In the genomic region with DNA sequence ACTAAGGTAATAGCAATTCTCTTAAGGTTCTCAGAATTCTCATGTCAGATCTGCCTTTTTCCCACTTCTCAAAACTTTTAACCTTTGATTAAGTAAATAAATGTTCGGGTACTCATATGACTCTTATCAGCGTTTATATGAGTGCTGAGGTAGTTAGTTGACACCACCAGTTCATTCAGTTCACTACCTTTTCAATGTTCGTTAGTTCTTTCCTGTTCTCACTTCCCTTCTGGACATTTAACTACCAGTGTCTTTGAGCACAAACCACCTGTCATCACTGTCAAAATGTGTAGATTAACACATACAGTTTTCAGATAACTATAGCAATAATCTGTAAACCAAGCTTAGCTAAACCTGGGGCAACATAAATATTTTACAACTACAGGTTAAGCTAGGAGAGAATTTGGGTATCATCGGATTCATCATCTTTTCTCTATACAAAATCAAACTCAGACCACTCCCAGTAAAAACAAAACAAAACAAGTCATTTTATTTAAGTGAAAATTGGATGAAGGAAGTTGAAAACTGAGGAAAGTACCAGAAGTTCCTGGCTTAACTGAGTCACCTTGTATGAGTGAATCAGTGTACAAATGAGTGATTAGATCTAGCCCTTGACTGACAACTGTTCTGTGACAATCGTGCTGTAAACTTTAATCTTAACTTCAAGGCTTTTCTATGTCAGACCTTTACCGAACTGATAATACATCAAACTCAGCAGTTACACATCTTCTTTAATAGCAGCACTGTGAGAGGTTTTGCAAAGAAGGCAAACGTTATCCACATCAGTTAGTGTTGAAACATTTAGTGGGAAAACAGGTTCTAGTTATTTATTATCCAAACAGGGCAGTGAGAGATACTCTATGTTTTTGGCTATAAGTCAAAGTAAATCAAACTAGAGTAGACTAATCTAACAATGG, we compare ENCODE assay signal across 11 cellular contexts. TPM values are rescaled to one million over a fixed set of nuclear protein-coding genes. Genes with fewer than 3 reads are reported as not detected.
DNase-seq lines count a peak whose midpoint lies in the region; ATAC-seq and TF ChIP-seq lines count a peak whose summit lies in the region.
"Had no signal": no experiment of that assay in that cellular context is flagged by ENCODE, and none has a peak within 500 bp of the region (broad histone marks: within the 10 kb centered on the region; RNA-seq: fewer than 3 reads in every experiment).

No MANE protein-coding gene starts in this region.

- ATAC-seq in GM18520 (IDR thresholded peaks at IDR 0.05; ENCODE audit: unreplicated experiment) (peak; percentile 78), GM21619 (IDR thresholded peaks at IDR 0.05; ENCODE audit: unreplicated experiment) (peak; percentile 89), HG03469 (IDR thresholded peaks at IDR 0.05; ENCODE audit: unreplicated experiment) (peak; percentile 92), right lobe of liver (peak; percentile 84 to 96 (median 88))

- intact Hi-C loops in right lobe of liver (cut with DNase I) (no loop called here), left ventricle myocardium inferior (cut with micrococcal nuclease) (no loop called here)

- 15% methylated on average over 7 of the region's 7 CpGs for WGBS in right lobe of liver (ENCODE audit: insufficient coverage, low coverage, low lambda C conversion rate, missing lambda C conversion rate)

- H3K4me1 ChIP-seq in right lobe of liver (peaks cover 0 to 31% (median 3%) of the 10 kb centered on the region in 4 donors), left ventricle myocardium inferior (peaks cover 12% of the 10 kb centered on the region)

- no peaks in the 10 kb centered on the region for H3K27me3 ChIP-seq in right lobe of liver
- no peaks in the 10 kb centered on the region for H3K27me3 ChIP-seq in left ventricle myocardium inferior (ENCODE audit: low read depth)

- H3K27ac ChIP-seq in right lobe of liver (peak overlapping the region; percentile 74 to 78 (median 77)), left ventricle myocardium inferior (replicated peaks) (no peak overlapping the region)
- H3K27ac ChIP-seq: thoracic aorta had no signal

- H3K36me3 ChIP-seq in right lobe of liver (no peaks in the 10 kb centered on the region), left ventricle myocardium inferior (no peaks in the 10 kb centered on the region)
- H3K36me3 ChIP-seq: thoracic aorta had no signal

- no peak overlapping the region for H3K4me3 ChIP-seq in right lobe of liver
- H3K4me3 ChIP-seq in left ventricle myocardium inferior: no peak overlapping the region
- H3K4me3 ChIP-seq: thoracic aorta had no signal

- DNase-seq in right lobe of liver (no peak), NCI-H1436 (lab: John Stamatoyannopoulos, UW) (no peak), left ventricle myocardium inferior (no peak)
- DNase-seq in stimulated activated naive CD4-positive, alpha-beta T cell (lab: John Stamatoyannopoulos, UW): no peak
- DNase-seq in effector CD8-positive, alpha-beta T cell (lab: John Stamatoyannopoulos, UW): no peak
- DNase-seq: erythroblast had no signal

- no peak for TF ChIP-seq POLR2A in right lobe of liver (IDR thresholded peaks at IDR 0.05)

- H3K9me3 ChIP-seq in right lobe of liver (no peaks in the 10 kb centered on the region), left ventricle myocardium inferior (replicated peaks) (no peaks in the 10 kb centered on the region)
- H3K9me3 ChIP-seq: thoracic aorta had no signal

- TF ChIP-seq CTCF in right lobe of liver (IDR thresholded peaks at IDR 0.05) (no peak), left ventricle myocardium inferior (IDR thresholded peaks at IDR 0.05; ENCODE audit: borderline replicate concordance) (no peak)

RNA-seq across cellular contexts. Expression of a gene that starts 41.9 kb away (rescaled TPM):
- total RNA-seq in right lobe of liver: under 1 TPM; 0.06 to 0.55 (median 0.15) TPM
- total RNA-seq in left ventricle myocardium inferior: not detected
- total RNA-seq: pulmonary artery endothelial cell, thoracic aorta had no signal
